In genomic region chr13:110493613-110494012, GRCh38 we compare ENCODE assay signal across 20 cellular contexts.
"Had no signal": no experiment of that assay in that cellular context is flagged by ENCODE, and none has a peak within 500 bp of the region (broad histone marks: within the 10 kb centered on the region; RNA-seq: fewer than 3 reads in every experiment).

No MANE protein-coding gene starts in this region.

- H3K36me3 ChIP-seq: colonic mucosa, right lobe of liver had no signal

- H3K27me3 ChIP-seq: colonic mucosa, right lobe of liver, suprapubic skin, thyroid gland had no signal

- H3K4me1 ChIP-seq: colonic mucosa, parathyroid adenoma, right lobe of liver, suprapubic skin, thyroid gland had no signal

- H3K4me3 Mint-ChIP-seq: immature natural killer cell; memory B cell; natural killer cell; stimulated activated effector memory CD8-positive, alpha-beta T cell treated with anti-CD3 and anti-CD28 coated beads, Interleukin-12 subunit alpha, Interleukin-12 subunit beta, amount 100 ng/mL, for 72 hours; type B pancreatic cell had no signal

- H3K4me3 ChIP-seq: colonic mucosa, lung, right lobe of liver, suprapubic skin, thyroid gland had no signal

- H3K27ac Mint-ChIP-seq: immature natural killer cell; memory B cell; natural killer cell; progenitor cell of endocrine pancreas; stimulated activated effector memory CD8-positive, alpha-beta T cell treated with anti-CD3 and anti-CD28 coated beads, Interleukin-12 subunit alpha, Interleukin-12 subunit beta, amount 100 ng/mL, for 72 hours; type B pancreatic cell had no signal

- H3K36me3 Mint-ChIP-seq: immature natural killer cell; memory B cell; natural killer cell; stimulated activated effector memory CD8-positive, alpha-beta T cell treated with anti-CD3 and anti-CD28 coated beads, Interleukin-12 subunit alpha, Interleukin-12 subunit beta, amount 100 ng/mL, for 72 hours had no signal

- H3K9ac ChIP-seq: parathyroid adenoma had no signal

- H3K27ac ChIP-seq: colonic mucosa, parathyroid adenoma, right lobe of liver, suprapubic skin, thyroid gland had no signal

- H3K9me3 Mint-ChIP-seq: immature natural killer cell; memory B cell; natural killer cell; stimulated activated effector memory CD8-positive, alpha-beta T cell treated with anti-CD3 and anti-CD28 coated beads, Interleukin-12 subunit alpha, Interleukin-12 subunit beta, amount 100 ng/mL, for 72 hours; type B pancreatic cell had no signal

- H3K27me3 Mint-ChIP-seq: memory B cell, progenitor cell of endocrine pancreas, type B pancreatic cell had no signal

- H3K9me3 ChIP-seq: colonic mucosa, right lobe of liver, suprapubic skin, thyroid gland had no signal

- DNase-seq: colonic mucosa; dermis blood vessel endothelial cell; effector memory CD4-positive, alpha-beta T cell; hypothalamus; immature natural killer cell; islet precursor cell; natural killer cell; occipital lobe; stimulated activated CD4-positive, alpha-beta T cell treated with anti-CD3 and anti-CD28 coated beads, Interleukin-2, amount 100 ng/mL, for 24 hours; stimulated activated CD4-positive, alpha-beta T cell treated with anti-CD3 and anti-CD28 coated beads, Interleukin-4, amount 100 ng/mL, for 24 hours; stimulated activated naive CD4-positive, alpha-beta T cell treated with Interleukin-2 at 50 U/mL for 16 hours; thyroid gland had no signal

- H3K4me1 Mint-ChIP-seq: immature natural killer cell; memory B cell; natural killer cell; stimulated activated effector memory CD8-positive, alpha-beta T cell treated with anti-CD3 and anti-CD28 coated beads, Interleukin-12 subunit alpha, Interleukin-12 subunit beta, amount 100 ng/mL, for 72 hours had no signal
